18 cellular contexts compared by ENCODE assay signal in genomic region chr7:92924800-92925199, GRCh38.
DNase-seq lines count a peak whose midpoint lies in the region; ATAC-seq and TF ChIP-seq lines count a peak whose summit lies in the region.
"Had no signal": no experiment of that assay in that cellular context is flagged by ENCODE, and none has a peak within 500 bp of the region (broad histone marks: within the 10 kb centered on the region; RNA-seq: fewer than 3 reads in every experiment).

No MANE protein-coding gene starts in this region.

- H3K27ac Mint-ChIP-seq in endodermal cell: no peak overlapping the region
- H3K27ac Mint-ChIP-seq in activated naive CD8-positive, alpha-beta T cell treated with anti-CD3 and anti-CD28 coated beads for 36 hours: no peak overlapping the region
- H3K27ac Mint-ChIP-seq: CD4-positive, CD25-positive, alpha-beta regulatory T cell; IgD-negative memory B cell had no signal

- peaks cover 26% of the 10 kb centered on the region for H3K4me1 Mint-ChIP-seq in endodermal cell
- H3K4me1 Mint-ChIP-seq in activated naive CD8-positive, alpha-beta T cell treated with anti-CD3 and anti-CD28 coated beads for 36 hours: no peaks in the 10 kb centered on the region
- H3K4me1 Mint-ChIP-seq: CD4-positive, CD25-positive, alpha-beta regulatory T cell had no signal

- H3K9me3 Mint-ChIP-seq in endodermal cell: peaks cover 58% of the 10 kb centered on the region
- H3K9me3 Mint-ChIP-seq in activated naive CD8-positive, alpha-beta T cell treated with anti-CD3 and anti-CD28 coated beads for 36 hours: peaks cover 9% of the 10 kb centered on the region

- WGBS in endodermal cell (ENCODE audit: insufficient coverage in 1 of 2, insufficient read length in 1 of 2), 2 experiments: 84 to 90% methylated on average over 13 to 15 of the region's 15 CpGs

- H3K27ac ChIP-seq in HEK293 (ENCODE audit: extremely low read depth, low read depth, low read length) (no peak overlapping the region), endodermal cell (ENCODE audit: low read depth, low read length) (no peak overlapping the region)
- H3K27ac ChIP-seq: BLaER1 treated with 17β-estradiol and CSF1 and Interleukin-3, amounts not matched to agents 10 nM and 100 nM; KMS-11 had no signal

- TF ChIP-seq CTCF in HEK293 (tag by site-specific recombination; IDR thresholded peaks at IDR 0.05) (no peak), endodermal cell (conservative IDR thresholded peaks at IDR 0.05) (no peak)

- H3K4me1 ChIP-seq in HEK293 (ENCODE audit: control insufficient read depth, insufficient read depth, low read length): no peaks in the 10 kb centered on the region
- no peaks in the 10 kb centered on the region for H3K4me1 ChIP-seq in endodermal cell (ENCODE audit: control insufficient read depth, insufficient read depth, low read length)
- H3K4me1 ChIP-seq: BLaER1 treated with 17β-estradiol and CSF1 and Interleukin-3, amounts not matched to agents 10 nM and 100 nM had no signal

- H3K36me3 Mint-ChIP-seq in endodermal cell (ENCODE audit: low read depth): peaks cover 12% of the 10 kb centered on the region
- no peaks in the 10 kb centered on the region for H3K36me3 Mint-ChIP-seq in activated naive CD8-positive, alpha-beta T cell treated with anti-CD3 and anti-CD28 coated beads for 36 hours
- H3K36me3 Mint-ChIP-seq: CD4-positive, CD25-positive, alpha-beta regulatory T cell; IgD-negative memory B cell had no signal

- no peak overlapping the region for H3K4me3 Mint-ChIP-seq in endodermal cell
- H3K4me3 Mint-ChIP-seq in activated naive CD8-positive, alpha-beta T cell treated with anti-CD3 and anti-CD28 coated beads for 36 hours: no peak overlapping the region
- H3K4me3 Mint-ChIP-seq: CD4-positive, CD25-positive, alpha-beta regulatory T cell; IgD-negative memory B cell had no signal

- no peak overlapping the region for H3K9ac ChIP-seq in endodermal cell (ENCODE audit: extremely low read depth, low read length, poor library complexity, severe bottlenecking)
- H3K9ac ChIP-seq: BLaER1 treated with 17β-estradiol and CSF1 and Interleukin-3, amounts not matched to agents 10 nM and 100 nM; KMS-11 had no signal

- H3K4me3 ChIP-seq in HEK293 (ENCODE audit: low read depth, low read length) (no peak overlapping the region), endodermal cell (ENCODE audit: low read length) (peak overlapping the region; percentile 53)
- H3K4me3 ChIP-seq: BLaER1 treated with 17β-estradiol and CSF1 and Interleukin-3, amounts not matched to agents 10 nM and 100 nM had no signal

- DNase-seq in NCI-H748 (lab: John Stamatoyannopoulos, UW; ENCODE audit: unreplicated experiment) (peak; percentile 45), NCI-H748 treated with DMSO at 0.1 percent for 48 hours (lab: John Stamatoyannopoulos, UW) (no peak), endodermal cell (no peak), cerebellum (ENCODE audit: low spot score) (no peak)
- no peak for DNase-seq in activated naive CD8-positive, alpha-beta T cell treated with anti-CD3 and anti-CD28 coated beads for 36 hours
- DNase-seq: 8988T; ACHN; Calu3; CD4-positive, CD25-positive, alpha-beta regulatory T cell; DMS 273 treated with DMSO at 0.1 percent for 48 hours; DND-41; GDM1 had no signal

- POLR2A ChIA-PET in HEK293 (lab: Yijun Ruan, JAX): no interaction called here

- CTCF ChIA-PET in HEK293 (lab: Yijun Ruan, JAX): no interaction called here

- no peak for ATAC-seq in GM21717 (IDR thresholded peaks at IDR 0.05; ENCODE audit: unreplicated experiment)
- ATAC-seq: HCT116 had no signal

- H3K9me3 ChIP-seq in HEK293 (ENCODE audit: control insufficient read depth, insufficient read depth, low read depth, low read length) (no peaks in the 10 kb centered on the region), endodermal cell (ENCODE audit: control insufficient read depth, low read length) (peaks cover 38% of the 10 kb centered on the region)

- H3K27me3 Mint-ChIP-seq in endodermal cell (ENCODE audit: insufficient read depth): peaks cover 2% of the 10 kb centered on the region
- peaks cover 16% of the 10 kb centered on the region for H3K27me3 Mint-ChIP-seq in activated naive CD8-positive, alpha-beta T cell treated with anti-CD3 and anti-CD28 coated beads for 36 hours

- no peaks in the 10 kb centered on the region for H3K27me3 ChIP-seq in endodermal cell (ENCODE audit: control insufficient read depth, insufficient read depth, low read length, poor library complexity, severe bottlenecking)
- H3K27me3 ChIP-seq: BLaER1 treated with 17β-estradiol and CSF1 and Interleukin-3, amounts not matched to agents 10 nM and 100 nM had no signal

- H3K36me3 ChIP-seq in HEK293 (ENCODE audit: control insufficient read depth in 2 of 2, insufficient read depth in 1 of 2, low read length in 2 of 2) (no peaks in the 10 kb centered on the region), endodermal cell (ENCODE audit: control insufficient read depth, insufficient read depth, low read length) (no peaks in the 10 kb centered on the region)

TF ChIP-seq in HEK293, 187 proteins besides CTCF, POLR2A, EP300 and RAD21 (continues in another document):
- TF ChIP-seq ZNF16 (tag by site-specific recombination; IDR thresholded peaks at IDR 0.05; ENCODE audit: low read depth) (no peak), EGR2 (tag by site-specific recombination; IDR thresholded peaks at IDR 0.05; ENCODE audit: low read depth) (peak; percentile 34; the same call in 1 of the 2 replicates), ZNF311 (tag by site-specific recombination; IDR thresholded peaks at IDR 0.05; ENCODE audit: borderline replicate concordance) (no peak), ZNF561 (tag by site-specific recombination; IDR thresholded peaks at IDR 0.05; ENCODE audit: borderline replicate concordance) (no peak), TSHZ1 (tag by site-specific recombination; IDR thresholded peaks at IDR 0.05; ENCODE audit: borderline replicate concordance) (no peak), ZNF214 (tag by site-specific recombination; IDR thresholded peaks at IDR 0.05; ENCODE audit: borderline replicate concordance) (no peak), ZNF24 (tag by site-specific recombination; IDR thresholded peaks at IDR 0.05) (no peak), ZNF585B (tag by site-specific recombination; IDR thresholded peaks at IDR 0.05) (no peak), ZNF132 (tag by site-specific recombination; IDR thresholded peaks at IDR 0.05; ENCODE audit: borderline replicate concordance) (no peak), PRDM4 (tag by site-specific recombination; IDR thresholded peaks at IDR 0.05) (no peak), BCL11A (tag by site-specific recombination; IDR thresholded peaks at IDR 0.05; ENCODE audit: low read depth) (no peak), ZNF48 (tag by site-specific recombination; IDR thresholded peaks at IDR 0.05) (no peak), ZNF221 (tag by site-specific recombination; IDR thresholded peaks at IDR 0.05; ENCODE audit: borderline replicate concordance) (no peak), ZNF530 (tag by site-specific recombination; IDR thresholded peaks at IDR 0.05; ENCODE audit: low read depth) (no peak), ZFHX2 (tag by site-specific recombination; conservative IDR thresholded peaks at IDR 0.05) (0 out of 2 replicates have a peak, but pooled peaks have one; percentile 21), ZNF366 (tag by site-specific recombination; conservative IDR thresholded peaks at IDR 0.05) (no peak)
